In the genomic region with DNA sequence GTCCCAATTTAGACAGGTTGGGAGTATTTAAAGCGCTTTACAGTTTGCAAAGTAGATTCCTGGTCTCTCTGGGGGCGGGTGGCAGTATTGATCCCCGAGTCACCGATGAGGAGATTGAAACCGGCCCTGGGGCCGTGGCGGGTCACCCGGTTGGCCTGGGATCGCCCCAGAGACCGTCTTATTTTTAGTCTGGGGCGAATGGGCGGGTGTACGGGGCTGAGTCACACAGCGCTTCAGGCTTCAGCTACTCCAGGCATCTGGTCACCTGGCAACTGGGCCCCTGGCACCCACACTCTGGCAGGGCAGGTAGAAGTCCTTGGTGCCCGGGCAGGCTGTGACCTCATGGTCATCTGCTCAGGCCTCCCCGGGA, we compare ENCODE assay signal across 8 cellular contexts. TPM values are rescaled to one million over a fixed set of nuclear protein-coding genes. Genes with fewer than 3 reads are reported as not detected.
A peak's percentile ranks its signal among the peaks of the same experiment; 100 is the strongest.
DNase-seq lines count a peak whose midpoint lies in the region; ATAC-seq and TF ChIP-seq lines count a peak whose summit lies in the region.

No MANE protein-coding gene starts in this region.

- H3K4me1 Mint-ChIP-seq in naive thymus-derived CD4-positive, alpha-beta T cell, result peaks cover 11 to 51% (median 34%) of the 10 kb centered on the region in 7 donors

- intact Hi-C loops in naive thymus-derived CD4-positive, alpha-beta T cell (cut with micrococcal nuclease), result loop anchor here (2.0 to 5.0 kb wide), 5 partner anchors 102 to 1908 kb away; partner anchors contain the start of genes CENPV (in 1 of the 2), COPS3 (in 1 of the 2), DRG2 (in 1 of the 2) and SHMT1 (in 1 of the 2)
- intact Hi-C loops in uterus (cut with DNase I; ENCODE audit: low total_unique reads), result no loop called here

- peaks cover 0 to 6% (median 5%) of the 10 kb centered on the region in 5 donors for H3K36me3 Mint-ChIP-seq in naive thymus-derived CD4-positive, alpha-beta T cell

- H3K27ac Mint-ChIP-seq in naive thymus-derived CD4-positive, alpha-beta T cell, result peak overlapping the region; percentile 77 to 88 (median 84)

- peaks cover 0 to 2% (median 0%) of the 10 kb centered on the region in 11 donors for H3K9me3 Mint-ChIP-seq in naive thymus-derived CD4-positive, alpha-beta T cell

- H3K9me3 ChIP-seq in HUES48 (ENCODE audit: control insufficient read depth, insufficient read depth, low read length) (no peaks in the 10 kb centered on the region), uterus (no peaks in the 10 kb centered on the region)
- no peaks in the 10 kb centered on the region for H3K9me3 ChIP-seq in naive thymus-derived CD4-positive, alpha-beta T cell (ENCODE audit: control insufficient read depth in 2 of 3, low read length in 3 of 3)

- no peaks in the 10 kb centered on the region for H3K27me3 Mint-ChIP-seq in naive thymus-derived CD4-positive, alpha-beta T cell

- H3K27ac ChIP-seq in HUES48 (ENCODE audit: low read depth, low read length), result peak overlapping the region; percentile 98
- H3K27ac ChIP-seq in naive thymus-derived CD4-positive, alpha-beta T cell (ENCODE audit: low read depth, low read length), result peak overlapping the region; percentile 95
- H3K27ac ChIP-seq in uterus, result peak overlapping the region; percentile 86 to 93

- no peak for TF ChIP-seq CTCF in uterus (IDR thresholded peaks at IDR 0.05)

- CTCF ChIA-PET in naive thymus-derived CD4-positive, alpha-beta T cell (lab: Charles Lee), result interaction anchor here (0.9 kb wide), 1 partner anchor 16 kb away, joined by 3 read pairs; no protein-coding TSS in a partner anchor

- peaks cover 33% of the 10 kb centered on the region for H3K36me3 ChIP-seq in HUES48 (ENCODE audit: control insufficient read depth, insufficient read depth, low read length)
- H3K36me3 ChIP-seq in naive thymus-derived CD4-positive, alpha-beta T cell (ENCODE audit: control insufficient read depth in 2 of 3, insufficient read depth in 3 of 3, low read length in 3 of 3), result peaks cover 0 to 39% (median 4%) of the 10 kb centered on the region in 3 experiments
- H3K36me3 ChIP-seq in uterus, result no peaks in the 10 kb centered on the region

- peak overlapping the region; percentile 86 for H3K4me3 ChIP-seq in HUES48 (ENCODE audit: low read depth, low read length)
- H3K4me3 ChIP-seq in naive thymus-derived CD4-positive, alpha-beta T cell (ENCODE audit: low read length), result peak overlapping the region; percentile 84
- peak overlapping the region; percentile 73 to 88 for H3K4me3 ChIP-seq in uterus

- DNase-seq in NCI-H2196 treated with DMSO at 0.1 percent for 48 hours (lab: John Stamatoyannopoulos, UW; ENCODE audit: unreplicated experiment) (peak; percentile 14), NCI-H2196 (lab: John Stamatoyannopoulos, UW; ENCODE audit: unreplicated experiment) (no peak), fibroblast of gingiva (ENCODE audit: low read depth) (peak; percentile 36), uterus (peak; percentile 63 to 73)
- DNase-seq in activated CD8-positive, alpha-beta memory T cell treated with anti-CD3 and anti-CD28 coated beads for 24 hours, result peak; percentile 77
- peak in 1 of 9 donors; percentile 46 for DNase-seq in naive thymus-derived CD4-positive, alpha-beta T cell

- peak overlapping the region; percentile 78 to 96 (median 84) for H3K4me3 Mint-ChIP-seq in naive thymus-derived CD4-positive, alpha-beta T cell

- no peaks in the 10 kb centered on the region for H3K27me3 ChIP-seq in HUES48 (ENCODE audit: control insufficient read depth, insufficient read depth, low read length)
- no peaks in the 10 kb centered on the region for H3K27me3 ChIP-seq in naive thymus-derived CD4-positive, alpha-beta T cell (ENCODE audit: control insufficient read depth in 2 of 2, insufficient read depth in 2 of 2, low read length in 2 of 2)
- H3K27me3 ChIP-seq in uterus, result no peaks in the 10 kb centered on the region

- no peak for ATAC-seq in naive thymus-derived CD4-positive, alpha-beta T cell
- no peak for ATAC-seq in GM21423 (IDR thresholded peaks at IDR 0.05; ENCODE audit: unreplicated experiment)

- H3K4me1 ChIP-seq in HUES48 (ENCODE audit: control insufficient read depth, insufficient read depth, low read length) (peaks cover 11% of the 10 kb centered on the region; the same call in 1 of the 2 replicates), uterus (peaks cover 0 to 35% of the 10 kb centered on the region in 2 donors)
- peaks cover 29 to 42% of the 10 kb centered on the region in 2 donors for H3K4me1 ChIP-seq in naive thymus-derived CD4-positive, alpha-beta T cell (ENCODE audit: control insufficient read depth in 2 of 2, insufficient read depth in 2 of 2, low read length in 2 of 2)

- TF ChIP-seq POLR2A in uterus (IDR thresholded peaks at IDR 0.05), result no peak

- POLR2A ChIA-PET in naive thymus-derived CD4-positive, alpha-beta T cell (lab: Charles Lee), result interaction anchor here (1.1 to 1.3 kb wide), 3 partner anchors 54 to 72 kb away, joined by 3 to 5 read pairs (median 4); partner anchors contain the start of genes SMCR8 and TOP3A

- peak overlapping the region; percentile 72 for H3K9ac ChIP-seq in HUES48 (ENCODE audit: low read depth, low read length)

RNA-seq across cellular contexts. Expression of gene MIEF2, which starts 0.7 kb away (rescaled TPM):
- 10 to 100 TPM in 4 of 5 experiments, 1 to 10 TPM in 1; 6.5 to 22.5 (median 15.1) TPM for total RNA-seq in naive thymus-derived CD4-positive, alpha-beta T cell
- polyA plus RNA-seq in naive thymus-derived CD4-positive, alpha-beta T cell, result 10 to 100 TPM; 11.3 to 19.6 TPM
- total RNA-seq in uterus, result 10 to 100 TPM; 12.8 to 34.5 (median 18.1) TPM

RNA-seq across cellular contexts. Expression of gene FLII, which starts 2.6 kb away (rescaled TPM):
- total RNA-seq in naive thymus-derived CD4-positive, alpha-beta T cell, result 100 to 1,000 TPM; 253 to 348 (median 303) TPM
- 100 to 1,000 TPM in 1 of 2 donors, 10 to 100 TPM in 1; 93.1 to 198 TPM for polyA plus RNA-seq in naive thymus-derived CD4-positive, alpha-beta T cell
- total RNA-seq in uterus, result 100 to 1,000 TPM in 3 of 4 donors, 10 to 100 TPM in 1; 93.0 to 307 (median 144) TPM

RNA-seq across cellular contexts. Expression of gene LLGL1, which starts 35.7 kb away (rescaled TPM):
- 10 to 100 TPM; 12.9 to 21.6 (median 16.5) TPM for total RNA-seq in naive thymus-derived CD4-positive, alpha-beta T cell
- 1 to 10 TPM in 1 of 2 donors, under 1 TPM in 1; 0.89 to 2.0 TPM for polyA plus RNA-seq in naive thymus-derived CD4-positive, alpha-beta T cell
- total RNA-seq in uterus, result 10 to 100 TPM in 3 of 4 donors, 1 to 10 TPM in 1; 7.6 to 72.0 (median 23.1) TPM

RNA-seq across cellular contexts. Expression of gene TOP3A, which starts 53.7 kb away (rescaled TPM):
- total RNA-seq in naive thymus-derived CD4-positive, alpha-beta T cell, result 10 to 100 TPM; 39.0 to 74.9 (median 43.6) TPM
- 10 to 100 TPM; 13.7 to 30.8 TPM for polyA plus RNA-seq in naive thymus-derived CD4-positive, alpha-beta T cell
- 10 to 100 TPM; 28.9 to 89.7 (median 63.4) TPM for total RNA-seq in uterus

RNA-seq across cellular contexts. Expression of gene SMCR8, which starts 54.0 kb away (rescaled TPM):
- 10 to 100 TPM; 29.0 to 61.7 (median 52.1) TPM for total RNA-seq in naive thymus-derived CD4-positive, alpha-beta T cell
- polyA plus RNA-seq in naive thymus-derived CD4-positive, alpha-beta T cell, result 1 to 10 TPM; 5.2 to 8.0 TPM
- total RNA-seq in uterus, result 10 to 100 TPM in 2 of 4 donors, 1 to 10 TPM in 2; 3.6 to 16.2 (median 10.1) TPM
